ENCODE assay signal across 9 cellular contexts in genomic region chr7:73612598-73613269, GRCh38. TPM values are rescaled to one million over a fixed set of nuclear protein-coding genes. Genes with fewer than 3 reads are reported as not detected.
DNase-seq lines count a peak whose midpoint lies in the region; ATAC-seq, FAIRE-seq and TF ChIP-seq lines count a peak whose summit lies in the region.
"Had no signal": no experiment of that assay in that cellular context is flagged by ENCODE, and none has a peak within 500 bp of the region (broad histone marks: within the 10 kb centered on the region; RNA-seq: fewer than 3 reads in every experiment).

No MANE protein-coding gene starts in this region.

- CTCF ChIA-PET in Calu3 (lab: Charles Lee), result no interaction called here
- CTCF ChIA-PET in K562 (lab: Yijun Ruan, JAX; ENCODE audit: low intra/inter-chr PET ratio), result interaction anchor here (0.7 to 2.0 kb wide), 5 partner anchors 55 to 243 kb away, joined by 3 to 7 read pairs (median 6); partner anchors contain the start of gene VPS37D

- H3K9ac ChIP-seq in Loucy (ENCODE audit: low read depth, low read length, poor library complexity, severe bottlenecking) (no peak overlapping the region), K562 (ENCODE audit: insufficient read depth in 1 of 2, low read depth in 2 of 2, low read length in 2 of 2) (no peak overlapping the region; a peak in 1 of 4 replicates)

- 3% methylated on average over 11 of the region's 11 CpGs for WGBS in K562 (ENCODE audit: insufficient coverage, low coverage, missing lambda C conversion rate)

- H3K4me3 ChIP-seq in Loucy (ENCODE audit: low read length, poor library complexity, severe bottlenecking) (no peak overlapping the region), K562 (no peak overlapping the region)

- POLR2A ChIA-PET in K562 (lab: Yijun Ruan, JAX), result interaction anchor here (0.6 to 1.9 kb wide), 10 partner anchors 12 to 122 kb away, joined by 3 to 12 read pairs (median 3); partner anchors contain the start of gene MLXIPL

- peak overlapping the region; percentile 2 for H3K4me3 Mint-ChIP-seq in Calu3 (ENCODE audit: low read depth, unreplicated experiment)
- H3K4me3 Mint-ChIP-seq in activated naive CD8-positive, alpha-beta T cell treated with anti-CD3 and anti-CD28 coated beads for 36 hours, result no peak overlapping the region
- H3K4me3 Mint-ChIP-seq: activated CD4-positive, alpha-beta memory T cell treated with anti-CD3 and anti-CD28 coated beads, Interleukin-2, amount 10 ng/mL, durations not matched to agents 7 days and 5 days had no signal

- peak; percentile 88 for TF ChIP-seq EP300 in K562 (IDR thresholded peaks at IDR 0.05; ENCODE audit: low read length)

- no peaks in the 10 kb centered on the region for H3K9me1 ChIP-seq in K562 (ENCODE audit: control insufficient read depth, insufficient read depth, low read length)

- no peaks in the 10 kb centered on the region for H3K9me2 ChIP-seq in Loucy (replicated peaks; ENCODE audit: low read depth, low read length)

- no peaks in the 10 kb centered on the region for H3K79me2 ChIP-seq in Loucy (ENCODE audit: insufficient read depth, low read length)
- H3K79me2 ChIP-seq in K562 (ENCODE audit: control insufficient read depth, insufficient read depth, low read length), result no peaks in the 10 kb centered on the region

- no peak overlapping the region for H3K27ac Mint-ChIP-seq in Calu3 (ENCODE audit: unreplicated experiment)
- no peak overlapping the region for H3K27ac Mint-ChIP-seq in activated naive CD8-positive, alpha-beta T cell treated with anti-CD3 and anti-CD28 coated beads for 36 hours
- H3K27ac Mint-ChIP-seq: activated CD4-positive, alpha-beta memory T cell treated with anti-CD3 and anti-CD28 coated beads, Interleukin-2, amount 10 ng/mL, durations not matched to agents 7 days and 5 days had no signal

- TF ChIP-seq RAD21 in K562 (CRISPR knock-in tag; conservative IDR thresholded peaks at IDR 0.05 in 1 of 2, IDR thresholded peaks at IDR 0.05 in 1 of 2), result peak; percentile 78 to 81

- H3K27ac ChIP-seq in K562 (ENCODE audit: extremely low read depth, low read depth, low read length), result peak overlapping the region; percentile 8; the same call in 1 of the 3 replicates

- H3K4me1 Mint-ChIP-seq in Calu3 (ENCODE audit: low read depth, unreplicated experiment), result peaks cover 9% of the 10 kb centered on the region
- H3K4me1 Mint-ChIP-seq in activated naive CD8-positive, alpha-beta T cell treated with anti-CD3 and anti-CD28 coated beads for 36 hours, result no peaks in the 10 kb centered on the region
- H3K4me1 Mint-ChIP-seq: activated CD4-positive, alpha-beta memory T cell treated with anti-CD3 and anti-CD28 coated beads, Interleukin-2, amount 10 ng/mL, durations not matched to agents 7 days and 5 days had no signal

- H3K36me3 Mint-ChIP-seq in Calu3 (ENCODE audit: insufficient read depth, unreplicated experiment), result no peaks in the 10 kb centered on the region
- no peaks in the 10 kb centered on the region for H3K36me3 Mint-ChIP-seq in activated naive CD8-positive, alpha-beta T cell treated with anti-CD3 and anti-CD28 coated beads for 36 hours

- DNase-seq in Calu3, result peak; percentile 34
- DNase-seq in K562 (ENCODE audit: extremely low read depth in 1 of 4, low spot score in 3 of 4), result peak; percentile 73 to 94 (median 82)
- peak; percentile 92 for DNase-seq in mucosa of gallbladder (ENCODE audit: low spot score)
- no peak for DNase-seq in activated CD8-positive, alpha-beta memory T cell treated with anti-CD3 and anti-CD28 coated beads, Interleukin-2, amount 50 U/mL, for 4 hours
- DNase-seq in activated naive CD8-positive, alpha-beta T cell treated with anti-CD3 and anti-CD28 coated beads for 36 hours, result no peak
- no peak for DNase-seq in CD1c-positive myeloid dendritic cell (ENCODE audit: extremely low spot score)
- DNase-seq: activated CD4-positive, alpha-beta memory T cell treated with anti-CD3 and anti-CD28 coated beads, Interleukin-2, amount 10 ng/mL, durations not matched to agents 7 days and 5 days had no signal

- H3F3A ChIP-seq in Loucy (ENCODE audit: low read depth), result no peaks in the 10 kb centered on the region

- no peak overlapping the region for H3K4me2 ChIP-seq in Loucy (ENCODE audit: low read depth, low read length, poor library complexity, severe bottlenecking)
- H3K4me2 ChIP-seq in K562 (ENCODE audit: insufficient read depth, low read length), result peak overlapping the region; percentile 69

- H3K27me3 ChIP-seq in Loucy (ENCODE audit: insufficient read depth, low read length, poor library complexity, severe bottlenecking) (no peaks in the 10 kb centered on the region), K562 (ENCODE audit: control insufficient read depth in 2 of 2, insufficient read depth in 2 of 2, low read length in 2 of 2) (no peaks in the 10 kb centered on the region)

- H3K36me3 ChIP-seq in Loucy (ENCODE audit: insufficient read depth, low read length) (no peaks in the 10 kb centered on the region), K562 (ENCODE audit: control insufficient read depth, insufficient read depth, low read length) (peaks cover 6% of the 10 kb centered on the region; the same call in 2 of the 3 replicates)

- TF ChIP-seq POLR2A in K562 (conservative IDR thresholded peaks at IDR 0.05), result no peak

- ATAC-seq in K562, result peak; percentile 85
- no peak for ATAC-seq in HG02759 (IDR thresholded peaks at IDR 0.05; ENCODE audit: unreplicated experiment)

- H4K20me1 ChIP-seq in Loucy (ENCODE audit: insufficient read depth, low read length, poor library complexity, severe bottlenecking) (no peaks in the 10 kb centered on the region), K562 (replicated peaks; ENCODE audit: control insufficient read depth, insufficient read depth, low read length) (peaks cover 8% of the 10 kb centered on the region)

- H3K4me1 ChIP-seq in Loucy (ENCODE audit: insufficient read depth, low read length, poor library complexity, severe bottlenecking) (no peaks in the 10 kb centered on the region), K562 (replicated peaks in 1 of 2; ENCODE audit: control insufficient read depth in 2 of 2, insufficient read depth in 2 of 2, low read length in 2 of 2) (peaks cover 22 to 30% of the 10 kb centered on the region in 2 experiments)

- H2AFZ ChIP-seq in Loucy (ENCODE audit: low read length) (0 out of 2 replicates have a peak overlapping the region, but pooled peaks have one; percentile 43), K562 (ENCODE audit: low read depth, low read length) (peak overlapping the region; percentile 21; the same call in 1 of the 2 replicates)

- H3K9me3 ChIP-seq in Loucy (ENCODE audit: insufficient read depth, low read depth, low read length) (no peaks in the 10 kb centered on the region), K562 (replicated peaks; ENCODE audit: control insufficient read depth, insufficient read depth, low read depth, low read length) (no peaks in the 10 kb centered on the region)

- peak; percentile 99 for FAIRE-seq in K562 (lab: Jason Lieb, UNC)

- no peak for TF ChIP-seq CTCF in Calu3 (IDR thresholded peaks at IDR 0.05; ENCODE audit: unreplicated experiment)
- TF ChIP-seq CTCF in Loucy (conservative IDR thresholded peaks at IDR 0.05; ENCODE audit: low read length), result peak; percentile 23; the same call in 1 of the 2 replicates
- peak; percentile 50 to 71 (median 70) for TF ChIP-seq CTCF in K562 (IDR thresholded peaks at IDR 0.05 in 2 of 3, conservative IDR thresholded peaks at IDR 0.05 in 1 of 3; ENCODE audit: insufficient read depth in 2 of 3, low read depth in 1 of 3, low read length in 3 of 3)

- in situ Hi-C loops in K562 (cut with MboI), result no loop called here

- intact Hi-C loops in Calu3 (cut with micrococcal nuclease; ENCODE audit: unreplicated experiment), result no loop called here
- intact Hi-C loops in K562 (cut with micrococcal nuclease), result loop anchor here (2.0 to 5.0 kb wide), 2 partner anchors 56 to 240 kb away; no protein-coding TSS in a partner anchor

- no peaks in the 10 kb centered on the region for H3K27me3 Mint-ChIP-seq in Calu3 (ENCODE audit: unreplicated experiment)
- H3K27me3 Mint-ChIP-seq in activated naive CD8-positive, alpha-beta T cell treated with anti-CD3 and anti-CD28 coated beads for 36 hours, result peaks cover 44% of the 10 kb centered on the region

- BruUV-seq in Calu3 (replicated peaks; lab: Mats Ljungman, UMichigan) (no TSS peak), K562 (replicated peaks; lab: Mats Ljungman, UMichigan) (no TSS peak)

- no peaks in the 10 kb centered on the region for H3K9me3 Mint-ChIP-seq in Calu3 (ENCODE audit: low read depth, unreplicated experiment)
- H3K9me3 Mint-ChIP-seq in activated naive CD8-positive, alpha-beta T cell treated with anti-CD3 and anti-CD28 coated beads for 36 hours, result no peaks in the 10 kb centered on the region
- H3K9me3 Mint-ChIP-seq: activated CD4-positive, alpha-beta memory T cell treated with anti-CD3 and anti-CD28 coated beads, Interleukin-2, amount 10 ng/mL, durations not matched to agents 7 days and 5 days had no signal

RNA-seq across cellular contexts. Expression of gene MLXIPL, which starts 11.6 kb away (rescaled TPM):
- total RNA-seq in Calu3 (2022), result 1.1 and 3.0 TPM in 2 replicates
- total RNA-seq in K562 (2011; cell fraction: chromatin; rRNA removed; ENCODE audit: low replicate concordance), result 12.6 and 32.2 TPM in 2 replicates
- total RNA-seq in K562 (2011; cell fraction: nucleolus; rRNA removed), result 12.8 and 16.5 TPM in 2 replicates
- 14.2 and 15.9 TPM in 2 replicates for total RNA-seq in K562 (2011; cell fraction: nucleoplasm; rRNA removed)
- total RNA-seq in K562 (2014; rRNA removed), result 6.0 and 8.9 TPM in 2 replicates
- 0.61 and 0.91 TPM in 2 replicates for total RNA-seq in K562 (2014; rRNA removed; fragmentation: Illumina TruSeq; extraction: Trizol)
- total RNA-seq in K562 (2015; rRNA removed; fragmentation: Illumina TruSeq; extraction: Trizol), result 1.4 and 1.7 TPM in 2 replicates
- total RNA-seq in K562 (2021), result 10.2 and 11.8 TPM in 2 replicates
- polyA plus RNA-seq in K562 (2011; rRNA removed), result 0.59 and 3.4 TPM in 2 replicates
- polyA plus RNA-seq in K562 (2011; cell fraction: cytosol; rRNA removed), result 1.5 and 1.7 TPM in 2 replicates
- 22.7 and 25.6 TPM in 2 replicates for polyA plus RNA-seq in K562 (2011; cell fraction: nucleus; rRNA removed)
- polyA plus RNA-seq in K562 (2012), result 5.1 and 47.6 TPM in 2 replicates
- polyA plus RNA-seq in K562 (2014; fragmentation: Illumina TruSeq; extraction: Trizol), result 2.7 and 4.4 TPM in 2 replicates
- polyA plus RNA-seq in K562 (2014; fragmentation: Nextera tagmentation; extraction: Ambion mirVana), result under 1 TPM; 0.11 to 0.17 TPM
- polyA plus RNA-seq in K562 (2014; rRNA removed), result 11.1 and 18.4 TPM in 2 replicates
- 0.39 and 0.69 TPM in 2 replicates for polyA minus RNA-seq in K562 (2011; rRNA and poly(A)+ RNA removed)
- polyA minus RNA-seq in K562 (2011; cell fraction: cytosol; rRNA and poly(A)+ RNA removed), result 1.3 and 2.9 TPM in 2 replicates
- polyA minus RNA-seq in K562 (2011; cell fraction: nucleus; rRNA and poly(A)+ RNA removed), result 6.7 and 13.7 TPM in 2 replicates
- total RNA-seq in mucosa of gallbladder, result 117 TPM
- not detected for total RNA-seq in activated naive CD8-positive, alpha-beta T cell treated with anti-CD3 and anti-CD28 coated beads for 36 hours
- total RNA-seq: activated CD4-positive, alpha-beta memory T cell treated with anti-CD3 and anti-CD28 coated beads, Interleukin-2, amount 10 ng/mL, durations not matched to agents 7 days and 5 days had no signal

RNA-seq across cellular contexts. Expression of gene TBL2, which starts 34.4 kb away (rescaled TPM):
- total RNA-seq in Calu3 (2022) (33.3 and 35.9 TPM in 2 replicates), K562 (2014; rRNA removed) (82.1 and 123 TPM in 2 replicates), K562 (2014; rRNA removed; fragmentation: Illumina TruSeq; extraction: Trizol) (40.0 and 42.0 TPM in 2 replicates), K562 (2015; rRNA removed; fragmentation: Illumina TruSeq; extraction: Trizol) (54.1 and 60.6 TPM in 2 replicates), K562 (2021) (70.3 and 70.8 TPM in 2 replicates), mucosa of gallbladder (39.2 TPM)
- 126 and 292 TPM in 2 replicates for total RNA-seq in K562 (2011; cell fraction: chromatin; rRNA removed; ENCODE audit: low replicate concordance)
- total RNA-seq in K562 (2011; cell fraction: nucleolus; rRNA removed), result 220 and 224 TPM in 2 replicates
- 142 and 163 TPM in 2 replicates for total RNA-seq in K562 (2011; cell fraction: nucleoplasm; rRNA removed)
- polyA plus RNA-seq in K562 (2011; rRNA removed) (47.7 and 49.2 TPM in 2 replicates), K562 (2014; fragmentation: Illumina TruSeq; extraction: Trizol) (43.8 and 48.8 TPM in 2 replicates), K562 (2014; fragmentation: Nextera tagmentation; extraction: Ambion mirVana) (1 to 10 TPM; 2.5 to 3.0 TPM), K562 (2014; rRNA removed) (61.5 and 67.3 TPM in 2 replicates)
- 48.9 and 107 TPM in 2 replicates for polyA plus RNA-seq in K562 (2011; cell fraction: cytosol; rRNA removed)
- polyA plus RNA-seq in K562 (2011; cell fraction: nucleus; rRNA removed), result 45.7 and 87.5 TPM in 2 replicates
- polyA plus RNA-seq in K562 (2012), result 51.9 and 71.5 TPM in 2 replicates
- 57.4 and 92.0 TPM in 2 replicates for polyA minus RNA-seq in K562 (2011; rRNA and poly(A)+ RNA removed)
- polyA minus RNA-seq in K562 (2011; cell fraction: cytosol; rRNA and poly(A)+ RNA removed), result 81.1 and 112 TPM in 2 replicates
- polyA minus RNA-seq in K562 (2011; cell fraction: nucleus; rRNA and poly(A)+ RNA removed), result 51.6 and 57.1 TPM in 2 replicates
- total RNA-seq in activated naive CD8-positive, alpha-beta T cell treated with anti-CD3 and anti-CD28 coated beads for 36 hours, result 10 to 100 TPM; 30.4 to 32.2 TPM

RNA-seq across cellular contexts. Expression of gene VPS37D, which starts 54.9 kb away (rescaled TPM):
- total RNA-seq in Calu3 (2022), result 0.94 and 1.3 TPM in 2 replicates
- total RNA-seq in K562 (2011; cell fraction: chromatin; rRNA removed; ENCODE audit: low replicate concordance), result 1.3 TPM in 1 of 2 replicates, not detected in the other
- 0.83 and 1.3 TPM in 2 replicates for total RNA-seq in K562 (2011; cell fraction: nucleolus; rRNA removed)
- 0.76 and 0.88 TPM in 2 replicates for total RNA-seq in K562 (2011; cell fraction: nucleoplasm; rRNA removed)
- total RNA-seq in K562 (2014; rRNA removed), result 2.3 and 2.5 TPM in 2 replicates
- 0.26 TPM in 1 of 2 replicates, not detected in the other for total RNA-seq in K562 (2014; rRNA removed; fragmentation: Illumina TruSeq; extraction: Trizol)
- 0.25 and 0.38 TPM in 2 replicates for total RNA-seq in K562 (2015; rRNA removed; fragmentation: Illumina TruSeq; extraction: Trizol)
- 1.1 and 1.3 TPM in 2 replicates for total RNA-seq in K562 (2021)
- polyA plus RNA-seq in K562 (2011; rRNA removed), result 0.84 and 1.6 TPM in 2 replicates
- 1.8 and 2.7 TPM in 2 replicates for polyA plus RNA-seq in K562 (2011; cell fraction: cytosol; rRNA removed)
- polyA plus RNA-seq in K562 (2011; cell fraction: nucleus; rRNA removed), result 1.7 TPM in 2 replicates
- 0.70 and 2.2 TPM in 2 replicates for polyA plus RNA-seq in K562 (2012)
- polyA plus RNA-seq in K562 (2014; fragmentation: Illumina TruSeq; extraction: Trizol), result 0.39 and 0.42 TPM in 2 replicates
- not detected for polyA plus RNA-seq in K562 (2014; fragmentation: Nextera tagmentation; extraction: Ambion mirVana)
- 1.3 and 2.1 TPM in 2 replicates for polyA plus RNA-seq in K562 (2014; rRNA removed)
- polyA minus RNA-seq in K562 (2011; rRNA and poly(A)+ RNA removed), result 0.32 TPM in 1 of 2 replicates, not detected in the other
- 1.2 and 1.9 TPM in 2 replicates for polyA minus RNA-seq in K562 (2011; cell fraction: cytosol; rRNA and poly(A)+ RNA removed)
- polyA minus RNA-seq in K562 (2011; cell fraction: nucleus; rRNA and poly(A)+ RNA removed), result 0.27 and 0.33 TPM in 2 replicates
- total RNA-seq in mucosa of gallbladder, result 13.5 TPM
- total RNA-seq in activated naive CD8-positive, alpha-beta T cell treated with anti-CD3 and anti-CD28 coated beads for 36 hours, result under 1 TPM; 0.44 to 0.45 TPM

RNA-seq across cellular contexts. Expression of gene BCL7B, which starts 55.2 kb away (rescaled TPM):
- total RNA-seq in Calu3 (2022), result 37.8 and 44.6 TPM in 2 replicates
- total RNA-seq in K562 (2011; cell fraction: chromatin; rRNA removed; ENCODE audit: low replicate concordance), result 35.3 and 79.3 TPM in 2 replicates
- 50.1 and 62.0 TPM in 2 replicates for total RNA-seq in K562 (2011; cell fraction: nucleolus; rRNA removed)
- 53.5 and 56.9 TPM in 2 replicates for total RNA-seq in K562 (2011; cell fraction: nucleoplasm; rRNA removed)
- total RNA-seq in K562 (2014; rRNA removed), result 26.1 and 27.8 TPM in 2 replicates
- total RNA-seq in K562 (2014; rRNA removed; fragmentation: Illumina TruSeq; extraction: Trizol), result 21.4 and 23.0 TPM in 2 replicates
- 30.2 and 32.9 TPM in 2 replicates for total RNA-seq in K562 (2015; rRNA removed; fragmentation: Illumina TruSeq; extraction: Trizol)
- 57.5 and 59.2 TPM in 2 replicates for total RNA-seq in K562 (2021)
- 45.3 and 53.1 TPM in 2 replicates for polyA plus RNA-seq in K562 (2011; rRNA removed)
- polyA plus RNA-seq in K562 (2011; cell fraction: cytosol; rRNA removed), result 44.7 and 90.9 TPM in 2 replicates
- 28.1 and 45.3 TPM in 2 replicates for polyA plus RNA-seq in K562 (2011; cell fraction: nucleus; rRNA removed)
- 66.1 and 72.9 TPM in 2 replicates for polyA plus RNA-seq in K562 (2012)
- 67.8 and 73.2 TPM in 2 replicates for polyA plus RNA-seq in K562 (2014; fragmentation: Illumina TruSeq; extraction: Trizol)
- 10 to 100 TPM in 1 of 2 experiments, 1 to 10 TPM in 1; 10.0 to 13.4 TPM for polyA plus RNA-seq in K562 (2014; fragmentation: Nextera tagmentation; extraction: Ambion mirVana)
- polyA plus RNA-seq in K562 (2014; rRNA removed), result 54.4 and 70.6 TPM in 2 replicates
- 23.5 and 40.3 TPM in 2 replicates for polyA minus RNA-seq in K562 (2011; rRNA and poly(A)+ RNA removed)
- polyA minus RNA-seq in K562 (2011; cell fraction: cytosol; rRNA and poly(A)+ RNA removed), result 27.4 and 33.3 TPM in 2 replicates
- polyA minus RNA-seq in K562 (2011; cell fraction: nucleus; rRNA and poly(A)+ RNA removed), result 13.7 and 15.9 TPM in 2 replicates
- 57.7 TPM for total RNA-seq in mucosa of gallbladder
- 10 to 100 TPM; 65.6 to 66.2 TPM for total RNA-seq in activated naive CD8-positive, alpha-beta T cell treated with anti-CD3 and anti-CD28 coated beads for 36 hours

Comparison
In these comparisons a context has a peak if more than half of its experiments do, and no peak if none do; other contexts are left out.
1. DNase-seq: peak in Calu3 (single experiment), K562 (4 of 4) and mucosa of gallbladder (single experiment); none in activated CD8-positive, alpha-beta memory T cell treated with anti-CD3 and anti-CD28 coated beads, Interleukin-2, amount 50 U/mL, for 4 hours (single experiment), activated naive CD8-positive, alpha-beta T cell treated with anti-CD3 and anti-CD28 coated beads for 36 hours (single experiment) and CD1c-positive myeloid dendritic cell (single experiment).